ENCODE assay signal across 8 cellular contexts in genomic region chr3:197031315-197032285, GRCh38. TPM values are rescaled to one million over a fixed set of nuclear protein-coding genes. Genes with fewer than 3 reads are reported as not detected.
DNase-seq lines count a peak whose midpoint lies in the region; ATAC-seq and TF ChIP-seq lines count a peak whose summit lies in the region.

No MANE protein-coding gene starts in this region.

- DNase-seq in HT-29 (ENCODE audit: low spot score): peak; percentile 80
- DNase-seq in cardiac fibroblast (ENCODE audit: low read depth in 2 of 2): peak; percentile 99 to 100
- peak; percentile 94 to 95 for DNase-seq in lung microvascular endothelial cell (ENCODE audit: low read depth in 2 of 2)
- no peak for DNase-seq in DMS79 treated with DMSO at 0.1 percent for 48 hours (lab: John Stamatoyannopoulos, UW)
- no peak for DNase-seq in retina

- H3K36me3 ChIP-seq in ACC112 (ENCODE audit: insufficient read depth, low read length): no peaks in the 10 kb centered on the region

- ATAC-seq in GM19351 (IDR thresholded peaks at IDR 0.05; ENCODE audit: unreplicated experiment) (no peak), GM21381 (IDR thresholded peaks at IDR 0.05; ENCODE audit: unreplicated experiment) (no peak)

- peaks cover 17% of the 10 kb centered on the region for H3K27me3 ChIP-seq in ACC112 (ENCODE audit: insufficient read depth, low read length)

- H3K4me3 ChIP-seq in ACC112 (ENCODE audit: low read depth, low read length) (peak overlapping the region; percentile 5; the same call in 1 of the 2 replicates), cardiac fibroblast (replicated peaks in 1 of 2; ENCODE audit: low read depth in 2 of 2, low read length in 2 of 2) (no peak overlapping the region)

- peaks cover 18% of the 10 kb centered on the region for H3K4me1 ChIP-seq in ACC112 (ENCODE audit: control insufficient read depth, insufficient read depth, low read length, unreplicated experiment)

- H3K79me2 ChIP-seq in ACC112 (ENCODE audit: control insufficient read depth, insufficient read depth, low read length, unreplicated experiment): no peaks in the 10 kb centered on the region

- H3K27ac ChIP-seq in ACC112 (ENCODE audit: low read depth, low read length): peak overlapping the region; percentile 90

- no peak for TF ChIP-seq CTCF in cardiac fibroblast (IDR thresholded peaks at IDR 0.05; ENCODE audit: low read depth, low read length)

- H2AFZ ChIP-seq in ACC112 (ENCODE audit: low read length, unreplicated experiment): peak overlapping the region; percentile 10

RNA-seq across cellular contexts. Expression of gene MELTF, which starts 2.0 kb away (rescaled TPM):
- 4.1 and 15.3 TPM in 2 replicates for total RNA-seq in HT-29 (2014; rRNA removed; shearing (Covaris generic))
- 0.40 and 1.3 TPM in 2 replicates for total RNA-seq in lung microvascular endothelial cell

Comparison
In these comparisons a context has a peak if more than half of its experiments do, and no peak if none do; other contexts are left out.
1. DNase-seq: peak in HT-29 (single experiment), cardiac fibroblast (2 of 2) and lung microvascular endothelial cell (2 of 2); none in DMS79 treated with DMSO at 0.1 percent for 48 hours (single experiment) and retina (single experiment).